In the genomic region with DNA sequence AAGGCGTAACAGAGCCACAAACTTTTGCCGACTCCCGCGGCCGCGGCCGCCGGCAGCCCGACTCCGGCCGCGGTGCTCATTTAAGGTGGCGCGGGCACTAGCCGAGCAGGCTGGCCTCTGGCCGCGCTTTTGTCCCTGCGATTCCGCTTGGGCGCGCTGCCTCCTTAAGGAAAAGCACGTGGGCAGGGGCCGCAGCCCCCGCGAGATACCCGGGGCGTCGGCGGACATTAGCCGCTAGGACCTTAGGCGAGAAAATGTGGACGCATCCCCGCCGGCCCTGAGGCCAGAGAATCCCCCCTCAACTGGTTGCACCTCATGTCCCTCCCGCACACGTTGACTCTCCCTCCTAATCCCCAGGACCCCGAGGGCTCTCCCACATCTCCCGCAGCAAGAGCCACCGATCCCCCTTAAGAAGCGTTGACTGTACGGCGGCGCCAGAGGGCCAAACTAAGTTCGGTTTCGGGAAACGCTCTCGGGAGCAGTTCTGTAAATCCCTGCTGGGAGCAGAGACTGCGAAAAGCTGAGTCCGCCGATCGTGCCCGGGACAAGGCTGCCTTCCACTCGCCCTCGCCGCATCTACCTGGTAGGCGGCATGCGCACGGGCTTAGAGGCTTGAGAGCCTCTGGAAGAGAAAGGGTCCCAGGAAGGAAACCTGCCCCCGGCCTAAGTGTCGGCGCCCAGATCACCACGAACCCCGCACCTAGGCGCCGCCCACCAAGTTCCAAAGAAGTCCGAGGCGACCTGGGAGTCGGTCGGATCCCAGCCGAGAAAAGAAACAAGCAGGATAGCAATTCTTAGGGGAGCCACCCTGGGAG, we compare ENCODE assay signal across 7 cellular contexts. TPM values are rescaled to one million over a fixed set of nuclear protein-coding genes. Genes with fewer than 3 reads are reported as not detected.
DNase-seq lines count a peak whose midpoint lies in the region; ATAC-seq and TF ChIP-seq lines count a peak whose summit lies in the region.

No MANE protein-coding gene starts in this region.

- DNase-seq in NCI-H446 treated with DMSO at 0.1 percent for 48 hours (lab: John Stamatoyannopoulos, UW) (peak; percentile 71), dermis blood vessel endothelial cell (peak; percentile 96), left kidney (ENCODE audit: low read depth, low spot score) (peak; percentile 98)
- peak; percentile 79 for DNase-seq in activated CD4-positive, alpha-beta T cell treated with anti-CD3 and anti-CD28 coated beads for 48 hours
- peak; percentile 65 for DNase-seq in stimulated activated CD4-positive, alpha-beta T cell treated with anti-CD3 and anti-CD28 coated beads, Interleukin-1b, Interleukin-23, amount 100 ng/mL, for 48 hours

- ATAC-seq in GM18505 (IDR thresholded peaks at IDR 0.05; ENCODE audit: unreplicated experiment) (peak; percentile 54), HG03066 (IDR thresholded peaks at IDR 0.05; ENCODE audit: low read depth, unreplicated experiment) (peak; percentile 41)

- no peak for TF ChIP-seq POLR2A in GM18505 (IDR thresholded peaks at IDR 0.05; ENCODE audit: borderline replicate concordance, extremely low read depth, insufficient read depth, insufficient read length)

RNA-seq across cellular contexts. Expression of a gene that starts 1.8 kb away (rescaled TPM):
- 0.33 and 0.85 TPM in 2 replicates for total RNA-seq in dermis blood vessel endothelial cell

Comparison
In these comparisons a context has a peak if more than half of its experiments do, and no peak if none do; other contexts are left out.
1. Peak in every context shown above with its lines: DNase-seq and ATAC-seq.